In genomic region chr14:24891987-24892729, GRCh38 we compare ENCODE assay signal across 1 cellular context.
A peak's percentile ranks its signal among the peaks of the same experiment; 100 is the strongest.
TF ChIP-seq lines count a peak whose summit lies in the region.

No MANE protein-coding gene starts in this region.

TF ChIP-seq in HepG2, 621 proteins besides CTCF, POLR2A, EP300 and RAD21 (continued from another document and continues in another):
- TF ChIP-seq ZNF710 (CRISPR knock-in tag; IDR thresholded peaks at IDR 0.05; ENCODE audit: borderline replicate concordance) = peak; percentile 73; the same call in 1 of the 2 replicates
- no peak for TF ChIP-seq MAZ (IDR thresholded peaks at IDR 0.05; ENCODE audit: borderline replicate concordance, low read depth, low read length)
- no peak for TF ChIP-seq MAZ (CRISPR knock-in tag; IDR thresholded peaks at IDR 0.05; ENCODE audit: low read depth)
- 0 out of 2 replicates have a peak, but pooled peaks have one; percentile 43 for TF ChIP-seq NR2F6 (IDR thresholded peaks at IDR 0.05)
- TF ChIP-seq NR2F6 (CRISPR knock-in tag; IDR thresholded peaks at IDR 0.05) = peak; percentile 62
- no peak for TF ChIP-seq ZNF883 (CRISPR knock-in tag; IDR thresholded peaks at IDR 0.05; ENCODE audit: not compliant biosample characterization)
- peak; percentile 92; the same call in 1 of the 2 replicates for TF ChIP-seq ZBTB20 (CRISPR knock-in tag; IDR thresholded peaks at IDR 0.05; ENCODE audit: borderline replicate concordance, low read depth)
- peak; percentile 51 for TF ChIP-seq POGZ (CRISPR knock-in tag; IDR thresholded peaks at IDR 0.05)
- TF ChIP-seq HDAC1 (CRISPR knock-in tag; IDR thresholded peaks at IDR 0.05) = no peak
- no peak for TF ChIP-seq ZNF329 (CRISPR knock-in tag; IDR thresholded peaks at IDR 0.05; ENCODE audit: low read depth)
- peak; percentile 13; the same call in 1 of the 2 replicates for TF ChIP-seq KAT8 (CRISPR knock-in tag; IDR thresholded peaks at IDR 0.05)
- TF ChIP-seq ATAD3A (CRISPR knock-in tag; IDR thresholded peaks at IDR 0.05) = no peak
- peak; percentile 72 for TF ChIP-seq RARA (CRISPR knock-in tag; IDR thresholded peaks at IDR 0.05)
- peak; percentile 75; the same call in 1 of the 2 replicates for TF ChIP-seq NCOR1 (IDR thresholded peaks at IDR 0.05; ENCODE audit: borderline replicate concordance, low read length)
- TF ChIP-seq FOXA3 (CRISPR knock-in tag; IDR thresholded peaks at IDR 0.05) = peak; percentile 62; the same call in 1 of the 2 replicates
- TF ChIP-seq ZNF382 (CRISPR knock-in tag; IDR thresholded peaks at IDR 0.05; ENCODE audit: borderline replicate concordance) = no peak
- TF ChIP-seq HNF4G (IDR thresholded peaks at IDR 0.05; ENCODE audit: borderline replicate concordance, low read depth, low read length) = peak; percentile 68
- no peak for TF ChIP-seq HNF4G (CRISPR knock-in tag; IDR thresholded peaks at IDR 0.05; ENCODE audit: borderline replicate concordance, low read depth)
- no peak for TF ChIP-seq ZNF337 (CRISPR knock-in tag; IDR thresholded peaks at IDR 0.05; ENCODE audit: borderline replicate concordance, low read depth)
- TF ChIP-seq ZNF556 (CRISPR knock-in tag; IDR thresholded peaks at IDR 0.05; ENCODE audit: borderline replicate concordance) = 0 out of 2 replicates have a peak, but pooled peaks have one; percentile 18
- no peak for TF ChIP-seq RNF219 (CRISPR knock-in tag; IDR thresholded peaks at IDR 0.05)
- TF ChIP-seq ZNF383 (CRISPR knock-in tag; IDR thresholded peaks at IDR 0.05; ENCODE audit: borderline replicate concordance) = no peak
- TF ChIP-seq MYC (CRISPR knock-in tag; IDR thresholded peaks at IDR 0.05; ENCODE audit: borderline replicate concordance) = peak; percentile 38; the same call in 1 of the 2 replicates
- no peak for TF ChIP-seq MLLT10 (CRISPR knock-in tag; IDR thresholded peaks at IDR 0.05)
- TF ChIP-seq ZBTB38 (CRISPR knock-in tag; IDR thresholded peaks at IDR 0.05) = no peak
- no peak for TF ChIP-seq TCF7L2 (IDR thresholded peaks at IDR 0.05; ENCODE audit: low read depth, low read length)
- TF ChIP-seq GATAD2A (CRISPR knock-in tag; IDR thresholded peaks at IDR 0.05) = peak; percentile 49
- no peak for TF ChIP-seq ZMYM3 (CRISPR knock-in tag; IDR thresholded peaks at IDR 0.05)
- peak; percentile 70 for TF ChIP-seq SRSF9 (IDR thresholded peaks at IDR 0.05; ENCODE audit: borderline replicate concordance, insufficient read depth, low read depth, low read length, poor library complexity, severe bottlenecking)
- no peak for TF ChIP-seq ZNF282 (IDR thresholded peaks at IDR 0.05; ENCODE audit: partially characterized antibody)
- TF ChIP-seq DMAP1 (CRISPR knock-in tag; IDR thresholded peaks at IDR 0.05) = no peak
- TF ChIP-seq ONECUT2 (CRISPR knock-in tag; IDR thresholded peaks at IDR 0.05) = no peak
- TF ChIP-seq PITX1 (CRISPR knock-in tag; IDR thresholded peaks at IDR 0.05) = no peak
- no peak for TF ChIP-seq TGIF2 (CRISPR knock-in tag; IDR thresholded peaks at IDR 0.05)
- no peak for TF ChIP-seq ZNF264 (CRISPR knock-in tag; IDR thresholded peaks at IDR 0.05)
- TF ChIP-seq ARID4A (CRISPR knock-in tag; IDR thresholded peaks at IDR 0.05; ENCODE audit: borderline replicate concordance) = 0 out of 2 replicates have a peak, but pooled peaks have one; percentile 13
- TF ChIP-seq CCAR2 (optimal IDR thresholded peaks at IDR 0.05; ENCODE audit: low read depth, low read length) = no peak
- TF ChIP-seq ZNF552 (CRISPR knock-in tag; IDR thresholded peaks at IDR 0.05; ENCODE audit: borderline replicate concordance) = 0 out of 2 replicates have a peak, but pooled peaks have one; percentile 47
- TF ChIP-seq EEA1 (CRISPR knock-in tag; IDR thresholded peaks at IDR 0.05; ENCODE audit: borderline replicate concordance) = no peak
- TF ChIP-seq SNAPC2 (CRISPR knock-in tag; IDR thresholded peaks at IDR 0.05) = no peak
- TF ChIP-seq NFIB (CRISPR knock-in tag; IDR thresholded peaks at IDR 0.05; ENCODE audit: borderline replicate concordance) = no peak
- TF ChIP-seq ZNF878 (CRISPR knock-in tag; IDR thresholded peaks at IDR 0.05) = no peak; the same call in 1 of the 2 replicates
- TF ChIP-seq FOXP1 (IDR thresholded peaks at IDR 0.05) = no peak
- TF ChIP-seq FOXP1 (CRISPR knock-in tag; IDR thresholded peaks at IDR 0.05) = 0 out of 2 replicates have a peak, but pooled peaks have one; percentile 22
- 0 out of 2 replicates have a peak, but pooled peaks have one; percentile 30 for TF ChIP-seq ZNF691 (CRISPR knock-in tag; IDR thresholded peaks at IDR 0.05; ENCODE audit: borderline replicate concordance, low read depth)
- TF ChIP-seq ZNF503 (CRISPR knock-in tag; IDR thresholded peaks at IDR 0.05) = no peak
- TF ChIP-seq CEBPG (CRISPR knock-in tag; IDR thresholded peaks at IDR 0.05) = peak; percentile 75
- TF ChIP-seq RXRB (CRISPR knock-in tag; IDR thresholded peaks at IDR 0.05; ENCODE audit: borderline replicate concordance) = peak; percentile 61; the same call in 1 of the 2 replicates
- TF ChIP-seq ZSCAN12 (CRISPR knock-in tag; IDR thresholded peaks at IDR 0.05) = no peak
- TF ChIP-seq CENPX (CRISPR knock-in tag; IDR thresholded peaks at IDR 0.05) = no peak
- 0 out of 2 replicates have a peak, but pooled peaks have one; percentile 35 for TF ChIP-seq PHF8 (CRISPR knock-in tag; IDR thresholded peaks at IDR 0.05)
- no peak for TF ChIP-seq MTF1 (CRISPR knock-in tag; IDR thresholded peaks at IDR 0.05)
- TF ChIP-seq ZNF362 (CRISPR knock-in tag; IDR thresholded peaks at IDR 0.05; ENCODE audit: borderline replicate concordance) = peak; percentile 94
- no peak for TF ChIP-seq ADNP (CRISPR knock-in tag; IDR thresholded peaks at IDR 0.05)
- no peak for TF ChIP-seq BATF2 (CRISPR knock-in tag; IDR thresholded peaks at IDR 0.05)
- no peak for TF ChIP-seq ZNF746 (CRISPR knock-in tag; IDR thresholded peaks at IDR 0.05)
- peak; percentile 81 for TF ChIP-seq PPARG (CRISPR knock-in tag; conservative IDR thresholded peaks at IDR 0.05)
- no peak for TF ChIP-seq ZNF280B (CRISPR knock-in tag; IDR thresholded peaks at IDR 0.05; ENCODE audit: borderline replicate concordance)
- TF ChIP-seq ZNF33B (CRISPR knock-in tag; IDR thresholded peaks at IDR 0.05) = no peak
